Comparison of ENCODE assay signal across 2 cellular contexts in the genomic region with DNA sequence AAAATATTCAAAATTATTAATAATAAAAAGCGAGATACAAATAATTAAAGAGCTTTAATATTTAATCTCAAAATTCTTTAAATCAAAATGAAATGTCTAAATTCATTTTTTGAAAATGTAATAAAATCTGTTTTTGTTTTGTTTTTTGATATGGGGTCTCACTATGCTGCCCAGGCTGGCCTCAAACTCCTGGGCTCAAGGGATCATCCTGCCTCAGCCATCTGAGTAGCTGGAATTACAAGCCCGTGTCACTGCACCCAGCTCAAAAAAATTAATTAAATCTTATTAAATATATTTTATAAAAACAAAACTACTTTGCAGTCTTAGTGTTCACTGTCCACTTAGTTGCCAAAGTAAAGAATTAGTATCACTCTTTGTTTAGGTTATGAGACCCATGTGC.
TF ChIP-seq lines count a peak whose summit lies in the region.

No MANE protein-coding gene starts in this region.

TF ChIP-seq in HepG2, 621 proteins besides CTCF, POLR2A, EP300 and RAD21:
- TF ChIP-seq, protein P1, sequence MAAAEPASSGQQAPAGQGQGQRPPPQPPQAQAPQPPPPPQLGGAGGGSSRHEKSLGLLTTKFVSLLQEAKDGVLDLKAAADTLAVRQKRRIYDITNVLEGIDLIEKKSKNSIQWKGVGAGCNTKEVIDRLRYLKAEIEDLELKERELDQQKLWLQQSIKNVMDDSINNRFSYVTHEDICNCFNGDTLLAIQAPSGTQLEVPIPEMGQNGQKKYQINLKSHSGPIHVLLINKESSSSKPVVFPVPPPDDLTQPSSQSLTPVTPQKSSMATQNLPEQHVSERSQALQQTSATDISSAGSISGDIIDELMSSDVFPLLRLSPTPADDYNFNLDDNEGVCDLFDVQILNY (CRISPR knock-in tag; conservative IDR thresholded peaks at IDR 0.05) = no peak
- TF ChIP-seq ZNF121 (CRISPR knock-in tag; IDR thresholded peaks at IDR 0.05) = peak; percentile 55; the same call in 1 of the 2 replicates

TF ChIP-seq in K562, 482 proteins besides CTCF, POLR2A, EP300 and RAD21:
- peak; percentile 41 for TF ChIP-seq ZNF121 (CRISPR knock-in tag; conservative IDR thresholded peaks at IDR 0.05)
- no peak for TF ChIP-seq RFX1 (IDR thresholded peaks at IDR 0.05)
- peak; percentile 50 for TF ChIP-seq RBM25 (IDR thresholded peaks at IDR 0.05; ENCODE audit: low read depth, low read length, severe bottlenecking)
TF ChIP-seq in K562: peak in this region for 2.
